In the genomic region with DNA sequence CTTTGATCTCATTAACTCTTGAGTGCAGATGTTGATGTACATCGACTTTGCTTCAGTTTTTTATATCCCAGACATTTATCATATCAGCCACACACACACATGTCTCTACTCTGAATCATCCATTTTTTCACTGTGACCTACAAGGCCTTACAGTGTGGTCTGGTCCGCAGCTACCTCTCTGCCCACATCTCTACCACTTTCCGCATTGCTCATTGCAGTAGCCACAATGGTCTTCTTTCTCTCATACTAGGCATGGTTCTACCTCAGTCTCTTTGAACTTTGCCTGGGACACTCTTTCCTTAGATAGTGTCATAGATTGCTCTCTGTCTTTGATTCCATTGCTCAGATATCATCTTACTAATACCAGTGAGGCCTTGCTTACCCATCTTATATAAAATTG, we compare ENCODE assay signal across 12 cellular contexts.
DNase-seq lines count a peak whose midpoint lies in the region; ATAC-seq and TF ChIP-seq lines count a peak whose summit lies in the region.
"Had no signal": no experiment of that assay in that cellular context is flagged by ENCODE, and none has a peak within 500 bp of the region (broad histone marks: within the 10 kb centered on the region; RNA-seq: fewer than 3 reads in every experiment).

No MANE protein-coding gene starts in this region.

- WGBS in body of pancreas, 2 donors = 90% methylated on average over 3 of the region's 3 CpGs

- peak overlapping the region; percentile 1 for H3K4me3 Mint-ChIP-seq in activated CD8-positive, alpha-beta memory T cell treated with anti-CD3 and anti-CD28 coated beads, Interleukin-2, amount 10 ng/mL, durations not matched to agents 7 days and 5 days
- H3K4me3 Mint-ChIP-seq in activated T-helper 2 cell treated with anti-CD3 and anti-CD28 coated beads, Interferon-gamma antibody, Interleukin-2, Interleukin-4, amounts not matched to agents 10 μg/mL and 5 μg/mL and 100 μg/mL, durations not matched to agents 14 hours and 24 hours and 36 hours (ENCODE audit: low read depth) = no peak overlapping the region

- no peaks in the 10 kb centered on the region for H3K9me3 ChIP-seq in body of pancreas
- H3K9me3 ChIP-seq: right atrium auricular region, upper lobe of right lung had no signal

- H3K9me3 Mint-ChIP-seq in activated CD8-positive, alpha-beta memory T cell treated with anti-CD3 and anti-CD28 coated beads, Interleukin-2, amount 10 ng/mL, durations not matched to agents 7 days and 5 days (ENCODE audit: low read depth) = no peaks in the 10 kb centered on the region
- no peaks in the 10 kb centered on the region for H3K9me3 Mint-ChIP-seq in activated T-helper 2 cell treated with anti-CD3 and anti-CD28 coated beads, Interferon-gamma antibody, Interleukin-2, Interleukin-4, amounts not matched to agents 10 μg/mL and 5 μg/mL and 100 μg/mL, durations not matched to agents 14 hours and 24 hours and 36 hours

- no peak overlapping the region for H3K4me3 ChIP-seq in body of pancreas
- H3K4me3 ChIP-seq: PC-9, right atrium auricular region, upper lobe of right lung had no signal

- DNase-seq in activated CD8-positive, alpha-beta memory T cell treated with anti-CD3 and anti-CD28 coated beads, Interleukin-2, amount 10 ng/mL, durations not matched to agents 7 days and 5 days = peak; percentile 85
- DNase-seq in activated CD8-positive, alpha-beta memory T cell treated with anti-CD3 and anti-CD28 coated beads for 24 hours = no peak
- peak; percentile 18 for DNase-seq in activated T-helper 2 cell treated with anti-CD3 and anti-CD28 coated beads, Interferon-gamma antibody, Interleukin-2, Interleukin-4, amounts not matched to agents 10 μg/mL and 5 μg/mL and 100 μg/mL, durations not matched to agents 14 hours and 24 hours and 36 hours (ENCODE audit: low spot score)
- DNase-seq in stimulated activated CD8-positive, alpha-beta memory T cell treated with anti-CD3 and anti-CD28 coated beads, Interleukin-15, amount 100 ng/mL, for 48 hours (ENCODE audit: low read depth in 2 of 2) = peak; percentile 64 to 65
- DNase-seq in NCI-H2029 treated with DMSO at 0.1 percent for 48 hours (lab: John Stamatoyannopoulos, UW) (no peak), SK-N-DZ (ENCODE audit: low spot score) (no peak), body of pancreas (no peak)
- DNase-seq: kidney, PC-9, upper lobe of right lung had no signal

- no peak for TF ChIP-seq CTCF in body of pancreas (IDR thresholded peaks at IDR 0.05)

- peak overlapping the region; percentile 70 for H3K27ac Mint-ChIP-seq in activated CD8-positive, alpha-beta memory T cell treated with anti-CD3 and anti-CD28 coated beads, Interleukin-2, amount 10 ng/mL, durations not matched to agents 7 days and 5 days
- no peak overlapping the region for H3K27ac Mint-ChIP-seq in activated T-helper 2 cell treated with anti-CD3 and anti-CD28 coated beads, Interferon-gamma antibody, Interleukin-2, Interleukin-4, amounts not matched to agents 10 μg/mL and 5 μg/mL and 100 μg/mL, durations not matched to agents 14 hours and 24 hours and 36 hours

- peak; percentile 89 for ATAC-seq in activated CD8-positive, alpha-beta memory T cell treated with anti-CD3 and anti-CD28 coated beads, Interleukin-2, amount 10 ng/mL, durations not matched to agents 7 days and 5 days
- ATAC-seq in HG03039 (IDR thresholded peaks at IDR 0.05; ENCODE audit: unreplicated experiment) (peak; percentile 58), body of pancreas (no peak)
- ATAC-seq: upper lobe of right lung had no signal

- peaks cover 18% of the 10 kb centered on the region for H3K27me3 Mint-ChIP-seq in activated CD8-positive, alpha-beta memory T cell treated with anti-CD3 and anti-CD28 coated beads, Interleukin-2, amount 10 ng/mL, durations not matched to agents 7 days and 5 days
- H3K27me3 Mint-ChIP-seq in activated T-helper 2 cell treated with anti-CD3 and anti-CD28 coated beads, Interferon-gamma antibody, Interleukin-2, Interleukin-4, amounts not matched to agents 10 μg/mL and 5 μg/mL and 100 μg/mL, durations not matched to agents 14 hours and 24 hours and 36 hours (ENCODE audit: low read depth) = peaks cover 35% of the 10 kb centered on the region

- peaks cover 26% of the 10 kb centered on the region for H3K4me1 Mint-ChIP-seq in activated CD8-positive, alpha-beta memory T cell treated with anti-CD3 and anti-CD28 coated beads, Interleukin-2, amount 10 ng/mL, durations not matched to agents 7 days and 5 days
- peaks cover 25% of the 10 kb centered on the region for H3K4me1 Mint-ChIP-seq in activated T-helper 2 cell treated with anti-CD3 and anti-CD28 coated beads, Interferon-gamma antibody, Interleukin-2, Interleukin-4, amounts not matched to agents 10 μg/mL and 5 μg/mL and 100 μg/mL, durations not matched to agents 14 hours and 24 hours and 36 hours (ENCODE audit: low read depth)

- peaks cover 7% of the 10 kb centered on the region for H3K36me3 Mint-ChIP-seq in activated CD8-positive, alpha-beta memory T cell treated with anti-CD3 and anti-CD28 coated beads, Interleukin-2, amount 10 ng/mL, durations not matched to agents 7 days and 5 days
- no peaks in the 10 kb centered on the region for H3K36me3 Mint-ChIP-seq in activated T-helper 2 cell treated with anti-CD3 and anti-CD28 coated beads, Interferon-gamma antibody, Interleukin-2, Interleukin-4, amounts not matched to agents 10 μg/mL and 5 μg/mL and 100 μg/mL, durations not matched to agents 14 hours and 24 hours and 36 hours (ENCODE audit: low read depth)

- intact Hi-C loops in activated T-helper 2 cell treated with anti-CD3 and anti-CD28 coated beads, Interferon-gamma antibody, Interleukin-2, Interleukin-4, amounts not matched to agents 10 μg/mL and 5 μg/mL and 100 μg/mL, durations not matched to agents 14 hours and 24 hours and 36 hours (cut with micrococcal nuclease) = loop anchor here (1.0 kb wide), 5 partner anchors 25 to 369 kb away; a partner anchor contains a TSS
- intact Hi-C loops in body of pancreas (cut with DNase I) = no loop called here

- CTCF ChIA-PET in activated CD8-positive, alpha-beta memory T cell treated with anti-CD3 and anti-CD28 coated beads, Interleukin-2, amount 10 ng/mL, durations not matched to agents 7 days and 5 days (lab: Charles Lee) = interaction anchor here (0.6 to 1.2 kb wide), 4 partner anchors 9 to 42 kb away, joined by 3 to 5 read pairs (median 4); no protein-coding TSS in a partner anchor

- H3K27me3 ChIP-seq in body of pancreas = no peaks in the 10 kb centered on the region
- H3K27me3 ChIP-seq: right atrium auricular region, upper lobe of right lung had no signal

- peaks cover 0 to 6% of the 10 kb centered on the region in 2 donors for H3K36me3 ChIP-seq in body of pancreas (replicated peaks in 1 of 2; ENCODE audit: insufficient read depth in 1 of 2, low read depth in 2 of 2)

- no peak overlapping the region for H3K27ac ChIP-seq in body of pancreas
- H3K27ac ChIP-seq: PC-9, right atrium auricular region, upper lobe of right lung had no signal

- no peak for TF ChIP-seq POLR2A in body of pancreas (IDR thresholded peaks at IDR 0.05)

- no peaks in the 10 kb centered on the region for H3K4me1 ChIP-seq in body of pancreas
- H3K4me1 ChIP-seq: right atrium auricular region, upper lobe of right lung had no signal

Comparison
In these comparisons a context has a peak if more than half of its experiments do, and no peak if none do; other contexts are left out.
1. DNase-seq: peak in activated CD8-positive, alpha-beta memory T cell treated with anti-CD3 and anti-CD28 coated beads, Interleukin-2, amount 10 ng/mL, durations not matched to agents 7 days and 5 days (single experiment), activated T-helper 2 cell treated with anti-CD3 and anti-CD28 coated beads, Interferon-gamma antibody, Interleukin-2, Interleukin-4, amounts not matched to agents 10 μg/mL and 5 μg/mL and 100 μg/mL, durations not matched to agents 14 hours and 24 hours and 36 hours (single experiment) and stimulated activated CD8-positive, alpha-beta memory T cell treated with anti-CD3 and anti-CD28 coated beads, Interleukin-15, amount 100 ng/mL, for 48 hours (2 of 2); none in activated CD8-positive, alpha-beta memory T cell treated with anti-CD3 and anti-CD28 coated beads for 24 hours (single experiment), NCI-H2029 treated with DMSO at 0.1 percent for 48 hours (single experiment), SK-N-DZ (single experiment) and body of pancreas (0 of 4).